8 cellular contexts compared by ENCODE assay signal in the genomic region with DNA sequence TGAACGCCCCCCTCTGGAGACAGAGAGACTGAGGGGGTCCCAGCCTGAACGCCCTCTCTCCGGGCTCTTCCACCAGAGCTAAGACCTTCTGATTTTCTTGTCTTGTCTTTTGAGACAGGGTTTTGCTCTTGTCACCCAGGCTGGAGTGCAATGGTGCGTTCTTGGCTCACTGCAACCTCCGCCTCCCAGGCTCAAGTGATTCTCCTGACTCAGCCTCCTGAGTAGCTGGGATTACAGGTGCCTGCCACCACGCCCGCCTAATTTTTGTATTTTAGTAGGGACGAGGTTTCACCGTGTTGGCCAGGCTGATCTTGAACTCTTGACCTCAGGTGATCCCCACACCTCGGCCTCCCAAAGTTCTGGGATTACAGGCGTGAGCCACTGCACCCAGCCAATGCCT. TPM values are rescaled to one million over a fixed set of nuclear protein-coding genes. Genes with fewer than 3 reads are reported as not detected.
"Had no signal": no experiment of that assay in that cellular context is flagged by ENCODE, and none has a peak within 500 bp of the region (broad histone marks: within the 10 kb centered on the region; RNA-seq: fewer than 3 reads in every experiment).

No MANE protein-coding gene starts in this region.

RNA-seq across cellular contexts. Expression of gene TEX19, which starts 11.1 kb away (rescaled TPM):
- total RNA-seq: MCF 10A, Right ventricle myocardium superior had no signal

RNA-seq across cellular contexts. Expression of gene SECTM1, which starts 14.4 kb away (rescaled TPM):
- total RNA-seq: OCI-LY7 had no signal

RNA-seq across cellular contexts. Expression of gene UTS2R, which starts 23.6 kb away (rescaled TPM):
- total RNA-seq: MCF 10A, NCI-H460, PC-9, RPMI7951 had no signal
- polyA plus RNA-seq: SK-N-SH had no signal

RNA-seq across cellular contexts. Expression of gene CD7, which starts 30.6 kb away (rescaled TPM):
- total RNA-seq: NCI-H460, OCI-LY7, RPMI7951, SJSA1 had no signal
